Comparison of ENCODE assay signal across 23 cellular contexts in genomic region chr9:111634860-111635259, GRCh38.
"Had no signal": no experiment of that assay in that cellular context is flagged by ENCODE, and none has a peak within 500 bp of the region (broad histone marks: within the 10 kb centered on the region; RNA-seq: fewer than 3 reads in every experiment).

No MANE protein-coding gene starts in this region.

- H3K9me3 ChIP-seq: pancreas, psoas muscle, right atrium auricular region, tibial artery, uterus had no signal

- H3K4me1 ChIP-seq: uterus had no signal

- H3K36me3 ChIP-seq: pancreas, right atrium auricular region, tibial artery, uterus had no signal

- ATAC-seq: activated CD8-positive, alpha-beta memory T cell treated with anti-CD3 and anti-CD28 coated beads, Interleukin-2, amount 10 ng/mL, durations not matched to agents 7 days and 5 days; body of pancreas; left ventricle myocardium superior; pancreas; psoas muscle; stimulated activated naive CD8-positive, alpha-beta T cell treated with anti-CD3 and anti-CD28 coated beads, Interleukin-15, amount 100 ng/mL, for 72 hours had no signal

- DNase-seq: activated CD4-positive, alpha-beta memory T cell treated with anti-CD3 and anti-CD28 coated beads for 36 hours; activated CD4-positive, alpha-beta T cell treated with anti-CD3 and anti-CD28 coated beads for 48 hours; activated CD8-positive, alpha-beta memory T cell treated with anti-CD3 and anti-CD28 coated beads, Interleukin-2, amount 10 ng/mL, durations not matched to agents 7 days and 5 days; activated gamma-delta T cell; activated T-cell treated with anti-CD3 and anti-CD28 coated beads for 4 hours; anterior cingulate cortex; body of pancreas; effector CD8-positive, alpha-beta T cell; erythroblast; foreskin melanocyte; glutamatergic neuron; hippocampal formation; kidney glomerular epithelial cell; left ventricle myocardium superior; pancreas; psoas muscle; stimulated activated CD4-positive, alpha-beta T cell treated with anti-CD3 and anti-CD28 coated beads, Interleukin-12 subunit alpha, Interleukin-12 subunit beta, amount 100 ng/mL, for 4 hours; stimulated activated CD4-positive, alpha-beta T cell treated with anti-CD3 and anti-CD28 coated beads, Interleukin-4, amount 100 ng/mL, for 4 hours; stimulated activated naive CD8-positive, alpha-beta T cell treated with anti-CD3 and anti-CD28 coated beads, Interleukin-15, amount 100 ng/mL, for 72 hours; T-helper 2 cell; tibial artery; uterus had no signal

- H3K27ac ChIP-seq: body of pancreas, pancreas, psoas muscle, right atrium auricular region, tibial artery, uterus had no signal

- H3K4me3 ChIP-seq: body of pancreas, pancreas, psoas muscle, right atrium auricular region, tibial artery, uterus had no signal

- H3K27me3 ChIP-seq: body of pancreas, pancreas, right atrium auricular region, tibial artery, uterus had no signal

- FAIRE-seq: pancreas had no signal
